Comparison of ENCODE assay signal across 12 cellular contexts in genomic region chr14:91371990-91372375, GRCh38. TPM values are rescaled to one million over a fixed set of nuclear protein-coding genes. Genes with fewer than 3 reads are reported as not detected.
DNase-seq lines count a peak whose midpoint lies in the region; ATAC-seq lines count a peak whose summit lies in the region.
"Had no signal": no experiment of that assay in that cellular context is flagged by ENCODE, and none has a peak within 500 bp of the region (broad histone marks: within the 10 kb centered on the region; RNA-seq: fewer than 3 reads in every experiment).

No MANE protein-coding gene starts in this region.

- peaks cover 76 to 82% of the 10 kb centered on the region in 2 donors for H3K4me1 ChIP-seq in duodenal mucosa (ENCODE audit: control insufficient read depth in 1 of 2, insufficient read depth in 2 of 2, low read length in 2 of 2)
- H3K4me1 ChIP-seq in thymus (ENCODE audit: control insufficient read depth, insufficient read depth, low read length), result peaks cover 69% of the 10 kb centered on the region

- no peak for DNase-seq in activated T-cell treated with anti-CD3 and anti-CD28 coated beads, Interleukin-2, amount 50 U/mL, for 72 hours
- DNase-seq in activated T-cell treated with anti-CD3 and anti-CD28 coated beads, Interleukin-2, amount 50 U/mL, for 1 hour, result no peak
- DNase-seq in T-cell (no peak), NCI-H2081 (lab: John Stamatoyannopoulos, UW) (no peak)
- DNase-seq: SJCRH30, uterus had no signal

- POLR2A ChIA-PET in T-cell (lab: Charles Lee), result interaction anchor here in 1 of 2 donors (1.4 kb wide), 1 partner anchor 27 kb away, joined by 3 read pairs; no protein-coding TSS in a partner anchor

- 99% methylated on average over 4 of the region's 4 CpGs for WGBS in thymus

- no peak for ATAC-seq in activated T-cell treated with anti-CD3 and anti-CD28 coated beads, Interleukin-2, amount 50 U/mL, for 72 hours (replicated peaks in 1 of 2)
- no peak for ATAC-seq in T-cell (replicated peaks in 1 of 4)
- no peak for ATAC-seq in GM18502 (IDR thresholded peaks at IDR 0.05; ENCODE audit: poor library complexity, unreplicated experiment)
- no peak for ATAC-seq in GM18870 (IDR thresholded peaks at IDR 0.05; ENCODE audit: unreplicated experiment)
- ATAC-seq: GM23338 had no signal

- H3K27ac ChIP-seq in duodenal mucosa (ENCODE audit: low read depth, low read length) (peak overlapping the region; percentile 51), thymus (ENCODE audit: low read depth) (peak overlapping the region; percentile 25)
- H3K27ac ChIP-seq: HL-60, SJCRH30, uterus had no signal

- H3K27me3 Mint-ChIP-seq in activated T-cell treated with anti-CD3 and anti-CD28 coated beads, Interleukin-2, amount 50 U/mL, for 72 hours (ENCODE audit: low read depth), result no peaks in the 10 kb centered on the region
- no peaks in the 10 kb centered on the region for H3K27me3 Mint-ChIP-seq in T-cell

- H3K4me1 Mint-ChIP-seq in activated T-cell treated with anti-CD3 and anti-CD28 coated beads, Interleukin-2, amount 50 U/mL, for 72 hours (ENCODE audit: low read depth), result peaks cover 100% of the 10 kb centered on the region
- H3K4me1 Mint-ChIP-seq in T-cell, result peaks cover 97 to 100% (median 98%) of the 10 kb centered on the region in 3 donors

- H3K9ac ChIP-seq in duodenal mucosa (ENCODE audit: low read depth in 1 of 2, low read length in 2 of 2), result peak overlapping the region in 1 of 2 donors; percentile 19

- no peaks in the 10 kb centered on the region for H3K9me3 Mint-ChIP-seq in activated T-cell treated with anti-CD3 and anti-CD28 coated beads, Interleukin-2, amount 50 U/mL, for 72 hours
- no peaks in the 10 kb centered on the region for H3K9me3 Mint-ChIP-seq in T-cell
- H3K9me3 Mint-ChIP-seq: GM23338 had no signal

- H3K27me3 ChIP-seq in duodenal mucosa (ENCODE audit: control insufficient read depth in 1 of 2, insufficient read depth in 2 of 2, low read length in 2 of 2) (no peaks in the 10 kb centered on the region), thymus (ENCODE audit: control insufficient read depth, insufficient read depth) (no peaks in the 10 kb centered on the region)
- H3K27me3 ChIP-seq: SJCRH30, uterus had no signal

- H3K36me3 Mint-ChIP-seq in activated T-cell treated with anti-CD3 and anti-CD28 coated beads, Interleukin-2, amount 50 U/mL, for 72 hours (ENCODE audit: insufficient read depth in 2 of 2), result peaks cover 0 to 2% of the 10 kb centered on the region in 2 donors
- H3K36me3 Mint-ChIP-seq in T-cell, result no peaks in the 10 kb centered on the region

- H3K27ac Mint-ChIP-seq in activated T-cell treated with anti-CD3 and anti-CD28 coated beads, Interleukin-2, amount 50 U/mL, for 72 hours, result peak overlapping the region; percentile 61
- peak overlapping the region; percentile 91 to 95 for H3K27ac Mint-ChIP-seq in T-cell
- H3K27ac Mint-ChIP-seq: GM23338 had no signal

- CTCF ChIA-PET in T-cell (lab: Charles Lee), result interaction anchor here in 1 of 2 donors (2.0 kb wide), 1 partner anchor 48 kb away, joined by 6 read pairs; no protein-coding TSS in a partner anchor

- H3K9me3 ChIP-seq in duodenal mucosa (ENCODE audit: control insufficient read depth in 1 of 2, low read length in 2 of 2) (no peaks in the 10 kb centered on the region), thymus (ENCODE audit: control insufficient read depth) (no peaks in the 10 kb centered on the region)
- H3K9me3 ChIP-seq: SJCRH30, uterus had no signal

- H3K36me3 ChIP-seq in duodenal mucosa (ENCODE audit: control insufficient read depth in 1 of 2, insufficient read depth in 2 of 2, low read length in 2 of 2) (no peaks in the 10 kb centered on the region), thymus (ENCODE audit: control insufficient read depth, insufficient read depth) (no peaks in the 10 kb centered on the region)
- H3K36me3 ChIP-seq: SJCRH30, uterus had no signal

- H3K4me3 Mint-ChIP-seq in activated T-cell treated with anti-CD3 and anti-CD28 coated beads, Interleukin-2, amount 50 U/mL, for 72 hours, result peak overlapping the region; percentile 41 to 87
- H3K4me3 Mint-ChIP-seq in T-cell, result peak overlapping the region; percentile 66 to 84 (median 72)
- H3K4me3 Mint-ChIP-seq: GM23338 had no signal

- H3K4me3 ChIP-seq in duodenal mucosa (ENCODE audit: low read depth in 1 of 2, low read length in 2 of 2) (no peak overlapping the region), thymus (ENCODE audit: low read length) (no peak overlapping the region)
- H3K4me3 ChIP-seq: GM23338, SJCRH30, uterus had no signal

RNA-seq across cellular contexts. Expression of gene CCDC88C, which starts 45.6 kb away (rescaled TPM):
- 100 to 1,000 TPM; 103 to 111 TPM for total RNA-seq in activated T-cell treated with anti-CD3 and anti-CD28 coated beads, Interleukin-2, amount 50 U/mL, for 72 hours
- total RNA-seq in T-cell, result 100 to 1,000 TPM; 260 to 368 (median 275) TPM
- polyA plus RNA-seq in thymus, result 47.4 TPM
